ENCODE assay signal across 1 cellular context in the genomic region with DNA sequence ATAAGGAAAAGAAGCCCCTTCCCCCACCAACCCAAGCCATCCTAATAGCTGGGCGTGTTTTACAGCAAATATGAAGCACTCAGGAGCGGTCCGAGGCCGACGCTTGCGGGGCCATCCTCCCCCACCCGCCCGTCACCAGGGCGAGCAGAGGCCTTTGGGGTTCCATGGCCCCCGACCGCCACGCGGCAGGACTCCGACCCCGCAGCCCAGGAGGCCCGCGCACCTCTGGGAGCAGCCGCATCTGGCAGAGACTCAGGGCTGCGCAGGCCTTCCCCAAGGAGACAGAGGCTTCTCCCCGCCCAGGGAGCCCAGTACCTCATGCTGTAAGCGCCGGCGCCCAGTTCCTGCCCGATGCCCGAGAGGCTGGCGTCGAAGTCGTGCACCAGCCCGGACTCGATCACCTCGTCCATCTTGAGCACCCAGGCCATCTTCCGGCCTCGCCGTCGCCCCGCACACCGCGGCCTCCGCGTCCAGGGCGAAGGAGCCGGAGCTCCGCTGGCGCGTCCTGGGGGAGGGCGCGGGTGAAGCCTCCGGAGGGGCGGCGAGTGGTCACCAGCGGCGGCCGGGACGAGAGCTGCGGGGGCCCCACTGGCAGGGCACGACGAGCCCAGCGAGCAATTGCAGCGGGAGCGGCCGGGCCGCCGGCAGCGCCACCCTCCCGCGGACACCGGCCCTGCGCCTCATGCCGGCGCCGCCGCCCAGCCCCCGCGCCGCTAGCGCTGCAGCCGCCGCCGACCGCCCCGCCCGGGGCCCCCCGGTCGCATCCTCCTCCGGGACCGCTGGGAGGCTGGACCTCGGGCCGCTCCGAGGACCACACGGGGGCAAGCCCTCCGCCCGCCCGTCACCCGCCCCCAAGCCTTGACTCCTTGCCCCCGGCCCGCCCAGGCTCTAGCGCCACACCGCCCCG.
TF ChIP-seq lines count a peak whose summit lies in the region.

No MANE protein-coding gene starts in this region.

TF ChIP-seq in HEK293, 187 proteins besides CTCF, POLR2A, EP300 and RAD21 (continued from another document and continues in another):
- TF ChIP-seq, protein P1, sequence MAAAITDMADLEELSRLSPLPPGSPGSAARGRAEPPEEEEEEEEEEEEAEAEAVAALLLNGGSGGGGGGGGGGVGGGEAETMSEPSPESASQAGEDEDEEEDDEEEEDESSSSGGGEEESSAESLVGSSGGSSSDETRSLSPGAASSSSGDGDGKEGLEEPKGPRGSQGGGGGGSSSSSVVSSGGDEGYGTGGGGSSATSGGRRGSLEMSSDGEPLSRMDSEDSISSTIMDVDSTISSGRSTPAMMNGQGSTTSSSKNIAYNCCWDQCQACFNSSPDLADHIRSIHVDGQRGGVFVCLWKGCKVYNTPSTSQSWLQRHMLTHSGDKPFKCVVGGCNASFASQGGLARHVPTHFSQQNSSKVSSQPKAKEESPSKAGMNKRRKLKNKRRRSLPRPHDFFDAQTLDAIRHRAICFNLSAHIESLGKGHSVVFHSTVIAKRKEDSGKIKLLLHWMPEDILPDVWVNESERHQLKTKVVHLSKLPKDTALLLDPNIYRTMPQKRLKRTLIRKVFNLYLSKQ (tag by site-specific recombination; IDR thresholded peaks at IDR 0.05; ENCODE audit: borderline replicate concordance) = no peak
- no peak; the same call in 1 of the 2 replicates for TF ChIP-seq SP2 (tag by site-specific recombination; IDR thresholded peaks at IDR 0.05)
- TF ChIP-seq, protein P2, sequence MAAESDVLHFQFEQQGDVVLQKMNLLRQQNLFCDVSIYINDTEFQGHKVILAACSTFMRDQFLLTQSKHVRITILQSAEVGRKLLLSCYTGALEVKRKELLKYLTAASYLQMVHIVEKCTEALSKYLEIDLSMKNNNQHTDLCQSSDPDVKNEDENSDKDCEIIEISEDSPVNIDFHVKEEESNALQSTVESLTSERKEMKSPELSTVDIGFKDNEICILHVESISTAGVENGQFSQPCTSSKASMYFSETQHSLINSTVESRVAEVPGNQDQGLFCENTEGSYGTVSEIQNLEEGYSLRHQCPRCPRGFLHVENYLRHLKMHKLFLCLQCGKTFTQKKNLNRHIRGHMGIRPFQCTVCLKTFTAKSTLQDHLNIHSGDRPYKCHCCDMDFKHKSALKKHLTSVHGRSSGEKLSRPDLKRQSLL (tag by site-specific recombination; IDR thresholded peaks at IDR 0.05) = peak; percentile 74
- no peak for TF ChIP-seq ZNF169 (tag by site-specific recombination; IDR thresholded peaks at IDR 0.05)
- TF ChIP-seq ZBTB17 (tag by site-specific recombination; IDR thresholded peaks at IDR 0.05) = peak; percentile 92
- TF ChIP-seq ZNF707 (tag by site-specific recombination; IDR thresholded peaks at IDR 0.05) = no peak
- TF ChIP-seq ZNF658 (tag by site-specific recombination; IDR thresholded peaks at IDR 0.05) = no peak
- TF ChIP-seq ZBTB20 (tag by site-specific recombination; IDR thresholded peaks at IDR 0.05) = peak; percentile 83
- TF ChIP-seq, protein P3, sequence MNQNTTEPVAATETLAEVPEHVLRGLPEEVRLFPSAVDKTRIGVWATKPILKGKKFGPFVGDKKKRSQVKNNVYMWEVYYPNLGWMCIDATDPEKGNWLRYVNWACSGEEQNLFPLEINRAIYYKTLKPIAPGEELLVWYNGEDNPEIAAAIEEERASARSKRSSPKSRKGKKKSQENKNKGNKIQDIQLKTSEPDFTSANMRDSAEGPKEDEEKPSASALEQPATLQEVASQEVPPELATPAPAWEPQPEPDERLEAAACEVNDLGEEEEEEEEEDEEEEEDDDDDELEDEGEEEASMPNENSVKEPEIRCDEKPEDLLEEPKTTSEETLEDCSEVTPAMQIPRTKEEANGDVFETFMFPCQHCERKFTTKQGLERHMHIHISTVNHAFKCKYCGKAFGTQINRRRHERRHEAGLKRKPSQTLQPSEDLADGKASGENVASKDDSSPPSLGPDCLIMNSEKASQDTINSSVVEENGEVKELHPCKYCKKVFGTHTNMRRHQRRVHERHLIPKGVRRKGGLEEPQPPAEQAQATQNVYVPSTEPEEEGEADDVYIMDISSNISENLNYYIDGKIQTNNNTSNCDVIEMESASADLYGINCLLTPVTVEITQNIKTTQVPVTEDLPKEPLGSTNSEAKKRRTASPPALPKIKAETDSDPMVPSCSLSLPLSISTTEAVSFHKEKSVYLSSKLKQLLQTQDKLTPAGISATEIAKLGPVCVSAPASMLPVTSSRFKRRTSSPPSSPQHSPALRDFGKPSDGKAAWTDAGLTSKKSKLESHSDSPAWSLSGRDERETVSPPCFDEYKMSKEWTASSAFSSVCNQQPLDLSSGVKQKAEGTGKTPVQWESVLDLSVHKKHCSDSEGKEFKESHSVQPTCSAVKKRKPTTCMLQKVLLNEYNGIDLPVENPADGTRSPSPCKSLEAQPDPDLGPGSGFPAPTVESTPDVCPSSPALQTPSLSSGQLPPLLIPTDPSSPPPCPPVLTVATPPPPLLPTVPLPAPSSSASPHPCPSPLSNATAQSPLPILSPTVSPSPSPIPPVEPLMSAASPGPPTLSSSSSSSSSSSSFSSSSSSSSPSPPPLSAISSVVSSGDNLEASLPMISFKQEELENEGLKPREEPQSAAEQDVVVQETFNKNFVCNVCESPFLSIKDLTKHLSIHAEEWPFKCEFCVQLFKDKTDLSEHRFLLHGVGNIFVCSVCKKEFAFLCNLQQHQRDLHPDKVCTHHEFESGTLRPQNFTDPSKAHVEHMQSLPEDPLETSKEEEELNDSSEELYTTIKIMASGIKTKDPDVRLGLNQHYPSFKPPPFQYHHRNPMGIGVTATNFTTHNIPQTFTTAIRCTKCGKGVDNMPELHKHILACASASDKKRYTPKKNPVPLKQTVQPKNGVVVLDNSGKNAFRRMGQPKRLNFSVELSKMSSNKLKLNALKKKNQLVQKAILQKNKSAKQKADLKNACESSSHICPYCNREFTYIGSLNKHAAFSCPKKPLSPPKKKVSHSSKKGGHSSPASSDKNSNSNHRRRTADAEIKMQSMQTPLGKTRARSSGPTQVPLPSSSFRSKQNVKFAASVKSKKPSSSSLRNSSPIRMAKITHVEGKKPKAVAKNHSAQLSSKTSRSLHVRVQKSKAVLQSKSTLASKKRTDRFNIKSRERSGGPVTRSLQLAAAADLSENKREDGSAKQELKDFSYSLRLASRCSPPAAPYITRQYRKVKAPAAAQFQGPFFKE (tag by site-specific recombination; IDR thresholded peaks at IDR 0.05; ENCODE audit: borderline replicate concordance) = no peak
- TF ChIP-seq ZFHX2 (tag by site-specific recombination; conservative IDR thresholded peaks at IDR 0.05) = no peak
- TF ChIP-seq ZBTB10 (tag by site-specific recombination; IDR thresholded peaks at IDR 0.05) = 0 out of 2 replicates have a peak, but pooled peaks have one; percentile 50
- no peak for TF ChIP-seq ATF2 (tag by site-specific recombination; IDR thresholded peaks at IDR 0.05; ENCODE audit: low read depth)
- TF ChIP-seq GFI1B (tag by site-specific recombination; IDR thresholded peaks at IDR 0.05) = no peak
- no peak for TF ChIP-seq ZNF18 (tag by site-specific recombination; IDR thresholded peaks at IDR 0.05)
- TF ChIP-seq KLF8 (tag by site-specific recombination; IDR thresholded peaks at IDR 0.05) = peak; percentile 15; the same call in 1 of the 2 replicates
- peak; percentile 55; the same call in 1 of the 2 replicates for TF ChIP-seq HIC1 (tag by site-specific recombination; IDR thresholded peaks at IDR 0.05)
- no peak for TF ChIP-seq ZNF530 (tag by site-specific recombination; IDR thresholded peaks at IDR 0.05; ENCODE audit: low read depth)
- no peak for TF ChIP-seq TCF7L2 (IDR thresholded peaks at IDR 0.05; ENCODE audit: borderline replicate concordance, low read depth, low read length)
- TF ChIP-seq ZNF16 (tag by site-specific recombination; IDR thresholded peaks at IDR 0.05; ENCODE audit: low read depth) = no peak
- no peak for TF ChIP-seq ZNF560 (tag by site-specific recombination; IDR thresholded peaks at IDR 0.05; ENCODE audit: borderline replicate concordance)
- TF ChIP-seq ZNF677 (tag by site-specific recombination; IDR thresholded peaks at IDR 0.05) = no peak
- no peak for TF ChIP-seq ZNF664 (tag by site-specific recombination; IDR thresholded peaks at IDR 0.05)
- 0 out of 2 replicates have a peak, but pooled peaks have one; percentile 32 for TF ChIP-seq ZNF501 (tag by site-specific recombination; IDR thresholded peaks at IDR 0.05)
- TF ChIP-seq ZNF626 (tag by site-specific recombination; IDR thresholded peaks at IDR 0.05) = no peak
- no peak for TF ChIP-seq ZNF639 (tag by site-specific recombination; IDR thresholded peaks at IDR 0.05)
- TF ChIP-seq HOXC10 (CRISPR knock-in tag; IDR thresholded peaks at IDR 0.05) = no peak
- no peak for TF ChIP-seq EGR2 (tag by site-specific recombination; IDR thresholded peaks at IDR 0.05; ENCODE audit: low read depth)
- TF ChIP-seq SP7 (tag by site-specific recombination; IDR thresholded peaks at IDR 0.05) = 0 out of 2 replicates have a peak, but pooled peaks have one; percentile 10
- TF ChIP-seq, protein P4, sequence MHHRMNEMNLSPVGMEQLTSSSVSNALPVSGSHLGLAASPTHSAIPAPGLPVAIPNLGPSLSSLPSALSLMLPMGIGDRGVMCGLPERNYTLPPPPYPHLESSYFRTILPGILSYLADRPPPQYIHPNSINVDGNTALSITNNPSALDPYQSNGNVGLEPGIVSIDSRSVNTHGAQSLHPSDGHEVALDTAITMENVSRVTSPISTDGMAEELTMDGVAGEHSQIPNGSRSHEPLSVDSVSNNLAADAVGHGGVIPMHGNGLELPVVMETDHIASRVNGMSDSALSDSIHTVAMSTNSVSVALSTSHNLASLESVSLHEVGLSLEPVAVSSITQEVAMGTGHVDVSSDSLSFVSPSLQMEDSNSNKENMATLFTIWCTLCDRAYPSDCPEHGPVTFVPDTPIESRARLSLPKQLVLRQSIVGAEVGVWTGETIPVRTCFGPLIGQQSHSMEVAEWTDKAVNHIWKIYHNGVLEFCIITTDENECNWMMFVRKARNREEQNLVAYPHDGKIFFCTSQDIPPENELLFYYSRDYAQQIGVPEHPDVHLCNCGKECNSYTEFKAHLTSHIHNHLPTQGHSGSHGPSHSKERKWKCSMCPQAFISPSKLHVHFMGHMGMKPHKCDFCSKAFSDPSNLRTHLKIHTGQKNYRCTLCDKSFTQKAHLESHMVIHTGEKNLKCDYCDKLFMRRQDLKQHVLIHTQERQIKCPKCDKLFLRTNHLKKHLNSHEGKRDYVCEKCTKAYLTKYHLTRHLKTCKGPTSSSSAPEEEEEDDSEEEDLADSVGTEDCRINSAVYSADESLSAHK (tag by site-specific recombination; IDR thresholded peaks at IDR 0.05) = no peak
- TF ChIP-seq ZFP41 (tag by site-specific recombination; IDR thresholded peaks at IDR 0.05; ENCODE audit: borderline replicate concordance) = no peak
